30 cellular contexts compared by ENCODE assay signal in the genomic region with DNA sequence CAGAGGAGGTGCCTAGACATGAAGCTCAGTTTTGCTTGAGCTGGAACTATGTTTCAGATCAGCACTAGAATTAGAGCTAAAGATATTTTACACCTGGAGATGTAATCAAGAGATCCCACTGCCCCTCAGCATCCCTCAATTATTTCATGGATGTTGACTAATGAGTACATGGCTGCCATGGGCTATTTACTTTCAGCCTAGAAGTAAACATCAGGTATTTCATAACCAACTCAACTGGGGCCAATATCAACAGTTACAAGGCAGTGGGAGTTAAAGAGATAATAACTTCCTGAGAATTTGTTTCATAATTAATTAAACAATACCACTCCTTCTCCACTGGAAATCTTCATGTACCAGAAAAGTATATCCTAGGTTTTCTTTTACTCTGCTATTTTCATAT.
DNase-seq lines count a peak whose midpoint lies in the region; ATAC-seq, FAIRE-seq and TF ChIP-seq lines count a peak whose summit lies in the region.
"Had no signal": no experiment of that assay in that cellular context is flagged by ENCODE, and none has a peak within 500 bp of the region (broad histone marks: within the 10 kb centered on the region; RNA-seq: fewer than 3 reads in every experiment).

No MANE protein-coding gene starts in this region.

- H3K9ac ChIP-seq in mammary epithelial cell (ENCODE audit: insufficient read depth, low read length) = no peak overlapping the region

- peak; percentile 55 for FAIRE-seq in islet of Langerhans (lab: Jason Lieb, UNC)
- FAIRE-seq: frontal cortex, small intestine had no signal

- H3K9me3 ChIP-seq in mammary epithelial cell (replicated peaks; ENCODE audit: insufficient read depth, low read length) = no peaks in the 10 kb centered on the region
- H3K9me3 ChIP-seq: heart right ventricle, lower lobe of right lung, MG63, Peyer's patch had no signal

- intact Hi-C loops in MCF 10A (cut with micrococcal nuclease) = no loop called here
- intact Hi-C loops in mammary epithelial cell (cut with micrococcal nuclease) = no loop called here

- no peak overlapping the region for H3K27ac Mint-ChIP-seq in MCF 10A (ENCODE audit: low read depth, unreplicated experiment)
- H3K27ac Mint-ChIP-seq: activated CD4-positive, alpha-beta T cell treated with anti-CD3 and anti-CD28 coated beads for 36 hours; activated naive CD4-positive, alpha-beta T cell treated with anti-CD3 and anti-CD28 coated beads, Interleukin-2, amount 50 U/mL, for 72 hours; natural killer cell; stimulated activated naive B cell treated with anti-CD40 and anti-IgM and Interleukin-4, amounts not matched to agents 10 μg/mL and 1 μg/mL and 100 μg/mL, for 72 hours; type B pancreatic cell had no signal

- DNase-seq in MCF 10A (ENCODE audit: unreplicated experiment) (peak; percentile 30), mammary epithelial cell (no peak), NCI-H69 (lab: John Stamatoyannopoulos, UW) (peak; percentile 78), renal cortical epithelial cell (ENCODE audit: low read depth) (peak; percentile 20), H4 (ENCODE audit: low spot score) (no peak)
- DNase-seq: activated CD4-positive, alpha-beta T cell treated with anti-CD3 and anti-CD28 coated beads for 36 hours; activated T-cell treated with anti-CD3 and anti-CD28 coated beads for 4 hours; amygdala; GDM1; GOT3; heart right ventricle; KBM-7; kidney glomerular epithelial cell; lower lobe of right lung; MG63; natural killer cell; NCI-H524 treated with DMSO at 0.1 percent for 48 hours; occipital lobe; Peyer's patch; SHP77 treated with DMSO at 0.1 percent for 48 hours; stimulated activated naive B cell treated with anti-CD40 and anti-IgM and Interleukin-4, amounts not matched to agents 10 μg/mL and 1 μg/mL and 100 μg/mL, for 72 hours; SW 1271; T-helper 9 cell had no signal

- no peaks in the 10 kb centered on the region for H3K79me2 ChIP-seq in mammary epithelial cell (ENCODE audit: insufficient read depth, low read length)

- H4K20me1 ChIP-seq in mammary epithelial cell (ENCODE audit: insufficient read depth, low read length) = no peaks in the 10 kb centered on the region

- CTCF ChIA-PET in MCF 10A (lab: Yijun Ruan, JAX) (interaction anchor here (0.6 to 1.4 kb wide), 4 partner anchors 9 to 1268 kb away, joined by 3 to 4 read pairs (median 4); no protein-coding TSS in a partner anchor), mammary epithelial cell (lab: Charles Lee; ENCODE audit: low non-redundant PET) (no interaction called here)

- no peaks in the 10 kb centered on the region for H3K27me3 Mint-ChIP-seq in MCF 10A (ENCODE audit: insufficient read depth, unreplicated experiment)
- H3K27me3 Mint-ChIP-seq: stimulated activated naive B cell treated with anti-CD40 and anti-IgM and Interleukin-4, amounts not matched to agents 10 μg/mL and 1 μg/mL and 100 μg/mL, for 72 hours; type B pancreatic cell had no signal

- POLR2A ChIA-PET in MCF 10A (lab: Yijun Ruan, JAX) = no interaction called here

- H3K4me2 ChIP-seq in mammary epithelial cell (ENCODE audit: insufficient read depth, low read depth, low read length) = no peak overlapping the region

- H3K27ac ChIP-seq in mammary epithelial cell (ENCODE audit: insufficient read depth, low read depth, low read length) = no peak overlapping the region
- H3K27ac ChIP-seq: lower lobe of right lung, Peyer's patch had no signal

- no peak for ATAC-seq in GM19395 (IDR thresholded peaks at IDR 0.05; ENCODE audit: unreplicated experiment)
- no peak for ATAC-seq in GM18511 (IDR thresholded peaks at IDR 0.05; ENCODE audit: unreplicated experiment)
- ATAC-seq: activated CD4-positive, alpha-beta T cell treated with anti-CD3 and anti-CD28 coated beads for 36 hours; activated naive CD4-positive, alpha-beta T cell treated with anti-CD3 and anti-CD28 coated beads, Interleukin-2, amount 50 U/mL, for 72 hours; heart right ventricle; lower lobe of right lung; natural killer cell; stimulated activated naive B cell treated with anti-CD40 and anti-IgM and Interleukin-4, amounts not matched to agents 10 μg/mL and 1 μg/mL and 100 μg/mL, for 72 hours had no signal

- no peak overlapping the region for H3K4me3 ChIP-seq in mammary epithelial cell (replicated peaks in 1 of 3; ENCODE audit: insufficient read depth in 1 of 3, low read depth in 2 of 3, low read length in 3 of 3)
- H3K4me3 ChIP-seq: heart right ventricle, lower lobe of right lung, MG63, Peyer's patch had no signal

- in situ Hi-C loops in mammary epithelial cell (cut with MboI; ENCODE audit: low sequenced_read_pairs in 2 of 2) = no loop called here

- H3K4me1 ChIP-seq in mammary epithelial cell (ENCODE audit: insufficient read depth, low read length) = peaks cover 4% of the 10 kb centered on the region
- H3K4me1 ChIP-seq: lower lobe of right lung, Peyer's patch had no signal

- H3K9me3 Mint-ChIP-seq in MCF 10A (ENCODE audit: unreplicated experiment) = no peaks in the 10 kb centered on the region
- H3K9me3 Mint-ChIP-seq: activated naive CD4-positive, alpha-beta T cell treated with anti-CD3 and anti-CD28 coated beads, Interleukin-2, amount 50 U/mL, for 72 hours; stimulated activated naive B cell treated with anti-CD40 and anti-IgM and Interleukin-4, amounts not matched to agents 10 μg/mL and 1 μg/mL and 100 μg/mL, for 72 hours; type B pancreatic cell had no signal

- BruUV-seq in MCF 10A (replicated peaks; lab: Mats Ljungman, UMichigan) (no TSS peak), mammary epithelial cell (replicated peaks; lab: Mats Ljungman, UMichigan) (no TSS peak)

- H3K4me1 Mint-ChIP-seq in MCF 10A (ENCODE audit: insufficient read depth, unreplicated experiment) = no peaks in the 10 kb centered on the region
- H3K4me1 Mint-ChIP-seq: activated CD4-positive, alpha-beta T cell treated with anti-CD3 and anti-CD28 coated beads for 36 hours; natural killer cell had no signal

- H3K36me3 Mint-ChIP-seq in MCF 10A (ENCODE audit: insufficient read depth, unreplicated experiment) = no peaks in the 10 kb centered on the region
- H3K36me3 Mint-ChIP-seq: activated naive CD4-positive, alpha-beta T cell treated with anti-CD3 and anti-CD28 coated beads, Interleukin-2, amount 50 U/mL, for 72 hours; natural killer cell; stimulated activated naive B cell treated with anti-CD40 and anti-IgM and Interleukin-4, amounts not matched to agents 10 μg/mL and 1 μg/mL and 100 μg/mL, for 72 hours; type B pancreatic cell had no signal

- dilution Hi-C loops in mammary epithelial cell (cut with HindIII; ENCODE audit: low sequenced_read_pairs) = no loop called here

- no peaks in the 10 kb centered on the region for H3K36me3 ChIP-seq in mammary epithelial cell (ENCODE audit: insufficient read depth, low read length)
- H3K36me3 ChIP-seq: heart right ventricle, lower lobe of right lung, MG63, Peyer's patch had no signal

- no peak overlapping the region for H3K4me3 Mint-ChIP-seq in MCF 10A (ENCODE audit: unreplicated experiment)
- H3K4me3 Mint-ChIP-seq: activated CD4-positive, alpha-beta T cell treated with anti-CD3 and anti-CD28 coated beads for 36 hours; natural killer cell; stimulated activated naive B cell treated with anti-CD40 and anti-IgM and Interleukin-4, amounts not matched to agents 10 μg/mL and 1 μg/mL and 100 μg/mL, for 72 hours; type B pancreatic cell had no signal

- H2AFZ ChIP-seq in mammary epithelial cell (ENCODE audit: low read depth, low read length) = no peak overlapping the region

- TF ChIP-seq CTCF in MCF 10A (IDR thresholded peaks at IDR 0.05; ENCODE audit: unreplicated experiment) = no peak
- TF ChIP-seq CTCF in mammary epithelial cell (conservative IDR thresholded peaks at IDR 0.05 in 1 of 2, IDR thresholded peaks at IDR 0.05 in 1 of 2; ENCODE audit: extremely low read depth in 1 of 2, insufficient read depth in 1 of 2, low read depth in 1 of 2, low read length in 2 of 2) = no peak

- no peaks in the 10 kb centered on the region for H3K27me3 ChIP-seq in mammary epithelial cell (ENCODE audit: insufficient read depth, low read length)
- H3K27me3 ChIP-seq: heart right ventricle, MG63, Peyer's patch had no signal

Comparison
In these comparisons a context has a peak if more than half of its experiments do, and no peak if none do; other contexts are left out.
1. DNase-seq: peak in MCF 10A (single experiment), NCI-H69 (single experiment) and renal cortical epithelial cell (single experiment); none in mammary epithelial cell (single experiment) and H4 (single experiment).